Comparison of ENCODE assay signal across 9 cellular contexts in the genomic region with DNA sequence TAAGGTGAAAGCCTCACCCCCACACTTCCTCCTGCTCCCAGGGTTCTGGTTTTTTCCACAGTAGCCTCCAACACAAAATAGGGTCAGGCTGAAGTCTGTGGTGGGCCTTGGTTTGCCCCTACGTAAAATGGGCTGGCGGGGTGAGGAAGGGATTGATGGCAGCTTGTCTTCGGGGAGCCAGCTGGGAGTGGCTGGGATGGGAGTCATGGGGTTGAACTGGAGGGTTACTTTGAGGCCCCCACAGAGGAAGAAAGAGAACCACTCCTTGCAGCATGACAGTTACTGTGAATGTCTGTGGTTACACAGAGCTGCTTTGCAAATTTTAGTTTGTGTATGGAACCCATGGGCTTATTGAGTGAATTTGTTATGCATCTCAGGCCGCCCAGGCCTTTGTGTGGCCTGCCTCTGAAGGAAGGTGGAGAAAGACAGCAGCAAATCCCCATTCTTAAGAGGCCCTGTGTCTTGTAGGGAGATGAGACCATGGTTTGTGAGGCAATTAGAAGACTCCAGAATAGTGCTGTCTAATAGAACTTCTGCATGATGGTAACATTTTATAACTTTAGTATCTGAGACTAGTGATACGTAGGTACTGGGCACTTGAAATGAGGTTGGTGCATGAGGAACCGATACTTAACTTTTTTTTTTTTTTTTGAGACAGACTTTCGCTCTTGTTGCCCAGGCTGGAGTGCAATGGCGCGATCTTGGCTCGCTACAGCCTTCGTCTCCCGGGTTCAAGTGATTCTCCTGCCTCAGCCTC. TPM values are rescaled to one million over a fixed set of nuclear protein-coding genes. Genes with fewer than 3 reads are reported as not detected.
DNase-seq lines count a peak whose midpoint lies in the region; ATAC-seq and TF ChIP-seq lines count a peak whose summit lies in the region.
"Had no signal": no experiment of that assay in that cellular context is flagged by ENCODE, and none has a peak within 500 bp of the region (broad histone marks: within the 10 kb centered on the region; RNA-seq: fewer than 3 reads in every experiment).

No MANE protein-coding gene starts in this region.

- peaks cover 36% of the 10 kb centered on the region for H3K4me1 Mint-ChIP-seq in osteocyte (ENCODE audit: unreplicated experiment)

- peak overlapping the region; percentile 14 to 100 (median 86) for H3K27ac ChIP-seq in esophagus squamous epithelium
- H3K27ac ChIP-seq: SJSA1 had no signal

- H2AFZ ChIP-seq in Loucy (ENCODE audit: low read length) = no peak overlapping the region

- TF ChIP-seq POLR2A in esophagus squamous epithelium (IDR thresholded peaks at IDR 0.05) = no peak

- intact Hi-C loops in esophagus squamous epithelium (cut with DNase I) = no loop called here

- CTCF ChIA-PET in GM10248 (lab: Yijun Ruan, JAX) = interaction anchor here (1.1 to 3.2 kb wide), 4 partner anchors 7 to 26 kb away, joined by 4 to 17 read pairs (median 10); a partner anchor contains a TSS

- H3K4me3 Mint-ChIP-seq in osteocyte (ENCODE audit: unreplicated experiment) = no peak overlapping the region

- 91 to 93% methylated on average over 9 to 12 of the region's 12 CpGs for WGBS in esophagus squamous epithelium, 2 donors

- peak overlapping the region; percentile 100 for H3K4me2 ChIP-seq in Loucy (ENCODE audit: low read depth, low read length, poor library complexity, severe bottlenecking)

- TF ChIP-seq CTCF in GM10248 (IDR thresholded peaks at IDR 0.05; ENCODE audit: control extremely low read depth, extremely low read depth, low read depth, missing control alignments) (no peak), Loucy (conservative IDR thresholded peaks at IDR 0.05; ENCODE audit: low read length) (no peak), esophagus squamous epithelium (IDR thresholded peaks at IDR 0.05) (no peak), osteocyte (IDR thresholded peaks at IDR 0.05) (no peak)

- H3K36me3 ChIP-seq in Loucy (ENCODE audit: insufficient read depth, low read length) (peaks cover 52% of the 10 kb centered on the region; the same call in 1 of the 2 replicates), esophagus squamous epithelium (peaks cover 14 to 65% (median 33%) of the 10 kb centered on the region in 3 donors)

- H3K27me3 Mint-ChIP-seq in osteocyte (ENCODE audit: unreplicated experiment) = no peaks in the 10 kb centered on the region

- H3K4me3 ChIP-seq in Loucy (ENCODE audit: low read length, poor library complexity, severe bottlenecking) (peak overlapping the region; percentile 86), esophagus squamous epithelium (no peak overlapping the region)
- H3K4me3 ChIP-seq: SJSA1 had no signal

- POLR2A ChIA-PET in GM10248 (lab: Yijun Ruan, JAX) = no interaction called here

- H3K9me3 ChIP-seq in Loucy (ENCODE audit: insufficient read depth, low read depth, low read length) = no peaks in the 10 kb centered on the region
- no peaks in the 10 kb centered on the region for H3K9me3 ChIP-seq in esophagus squamous epithelium
- H3K9me3 ChIP-seq: SJSA1 had no signal

- H3K79me2 ChIP-seq in Loucy (ENCODE audit: insufficient read depth, low read length) = peaks cover 84% of the 10 kb centered on the region

- H3K36me3 Mint-ChIP-seq in osteocyte (ENCODE audit: unreplicated experiment) = peaks cover 17% of the 10 kb centered on the region

- H3K27me3 ChIP-seq in Loucy (ENCODE audit: insufficient read depth, low read length, poor library complexity, severe bottlenecking) = no peaks in the 10 kb centered on the region
- H3K27me3 ChIP-seq in esophagus squamous epithelium = no peaks in the 10 kb centered on the region
- H3K27me3 ChIP-seq: SJSA1 had no signal

- H3K27ac Mint-ChIP-seq in osteocyte (ENCODE audit: unreplicated experiment) = no peak overlapping the region

- peak overlapping the region; percentile 98 for H3K9ac ChIP-seq in Loucy (ENCODE audit: low read depth, low read length, poor library complexity, severe bottlenecking)

- H4K20me1 ChIP-seq in Loucy (ENCODE audit: insufficient read depth, low read length, poor library complexity, severe bottlenecking) = peaks cover 80% of the 10 kb centered on the region

- no peaks in the 10 kb centered on the region for H3F3A ChIP-seq in Loucy (ENCODE audit: low read depth)

- H3K9me3 Mint-ChIP-seq in osteocyte (ENCODE audit: unreplicated experiment) = no peaks in the 10 kb centered on the region

- DNase-seq in GM10248 (ENCODE audit: extremely low spot score) (peak; percentile 73), esophagus squamous epithelium (lab: John Stamatoyannopoulos, UW) (no peak), osteocyte (ENCODE audit: extremely low spot score, unreplicated experiment) (no peak), C1 segment of cervical spinal cord (lab: John Stamatoyannopoulos, UW) (no peak), dermis blood vessel endothelial cell (no peak), NCI-H524 (lab: John Stamatoyannopoulos, UW) (no peak)

- H3K4me1 ChIP-seq in Loucy (ENCODE audit: insufficient read depth, low read length, poor library complexity, severe bottlenecking) (peaks cover 58% of the 10 kb centered on the region), esophagus squamous epithelium (peaks cover 45 to 90% (median 61%) of the 10 kb centered on the region in 3 donors)

- H3K9me2 ChIP-seq in Loucy (replicated peaks; ENCODE audit: low read depth, low read length) = no peaks in the 10 kb centered on the region

- peak; percentile 55 for ATAC-seq in GM21390 (IDR thresholded peaks at IDR 0.05; ENCODE audit: unreplicated experiment)

RNA-seq across cellular contexts. Expression of a gene that starts 8.1 kb away (rescaled TPM):
- total RNA-seq in esophagus squamous epithelium (10 to 100 TPM; 27.6 to 75.9 (median 48.8) TPM), osteocyte (63.9 and 66.8 TPM in 2 replicates), dermis blood vessel endothelial cell (65.7 and 124 TPM in 2 replicates)
